Comparison of ENCODE assay signal across 1 cellular context in genomic region chr11:67239795-67240574, GRCh38.
A peak's percentile ranks its signal among the peaks of the same experiment; 100 is the strongest.
TF ChIP-seq lines count a peak whose summit lies in the region.

No MANE protein-coding gene starts in this region.

TF ChIP-seq in SK-N-SH, 30 proteins besides CTCF, POLR2A, EP300 and RAD21 (continued from another document):
- TF ChIP-seq PBX3 (IDR thresholded peaks at IDR 0.05) = 0 out of 2 replicates have a peak, but pooled peaks have one; percentile 9
- no peak; the same call in 1 of the 2 replicates for TF ChIP-seq SMC3 (IDR thresholded peaks at IDR 0.05; ENCODE audit: low read depth, low read length)
- peak; percentile 25; the same call in 1 of the 2 replicates for TF ChIP-seq FOSL2 (IDR thresholded peaks at IDR 0.05; ENCODE audit: borderline replicate concordance, low read depth)
- no peak for TF ChIP-seq EZH2phosphoT487 (IDR thresholded peaks at IDR 0.05; ENCODE audit: borderline replicate concordance, low read depth)
- peak; percentile 49; the same call in 1 of the 2 replicates for TF ChIP-seq GABPA (IDR thresholded peaks at IDR 0.05; ENCODE audit: low read depth)
- TF ChIP-seq POLR2AphosphoS5 (IDR thresholded peaks at IDR 0.05; ENCODE audit: low read depth, low read length) = peak; percentile 99
- TF ChIP-seq FOXJ3 (CRISPR knock-in tag; IDR thresholded peaks at IDR 0.05) = no peak
- TF ChIP-seq RXRA (IDR thresholded peaks at IDR 0.05; ENCODE audit: borderline replicate concordance, low read depth) = no peak
- no peak for TF ChIP-seq ELF1 (IDR thresholded peaks at IDR 0.05)
- TF ChIP-seq TEAD4 (IDR thresholded peaks at IDR 0.05; ENCODE audit: borderline replicate concordance, insufficient read depth) = no peak
- TF ChIP-seq GATA2 (CRISPR knock-in tag; IDR thresholded peaks at IDR 0.05) = no peak
- peak; percentile 25; the same call in 1 of the 2 replicates for TF ChIP-seq TCF12 (IDR thresholded peaks at IDR 0.05)
- TF ChIP-seq CHD2 (IDR thresholded peaks at IDR 0.05; ENCODE audit: low read length, partially characterized antibody) = peak; percentile 16
- no peak for TF ChIP-seq IRF3 (IDR thresholded peaks at IDR 0.05; ENCODE audit: low read depth, low read length)
- peak; percentile 100 for TF ChIP-seq TAF1 (IDR thresholded peaks at IDR 0.05; ENCODE audit: borderline replicate concordance, low read depth, low read length)
- TF ChIP-seq SIN3A (IDR thresholded peaks at IDR 0.05; ENCODE audit: borderline replicate concordance, low read depth, low read length) = peak; percentile 99
- no peak for TF ChIP-seq MEF2A (IDR thresholded peaks at IDR 0.05; ENCODE audit: borderline replicate concordance, low read depth)
